Comparison of ENCODE assay signal across 20 cellular contexts in the genomic region with DNA sequence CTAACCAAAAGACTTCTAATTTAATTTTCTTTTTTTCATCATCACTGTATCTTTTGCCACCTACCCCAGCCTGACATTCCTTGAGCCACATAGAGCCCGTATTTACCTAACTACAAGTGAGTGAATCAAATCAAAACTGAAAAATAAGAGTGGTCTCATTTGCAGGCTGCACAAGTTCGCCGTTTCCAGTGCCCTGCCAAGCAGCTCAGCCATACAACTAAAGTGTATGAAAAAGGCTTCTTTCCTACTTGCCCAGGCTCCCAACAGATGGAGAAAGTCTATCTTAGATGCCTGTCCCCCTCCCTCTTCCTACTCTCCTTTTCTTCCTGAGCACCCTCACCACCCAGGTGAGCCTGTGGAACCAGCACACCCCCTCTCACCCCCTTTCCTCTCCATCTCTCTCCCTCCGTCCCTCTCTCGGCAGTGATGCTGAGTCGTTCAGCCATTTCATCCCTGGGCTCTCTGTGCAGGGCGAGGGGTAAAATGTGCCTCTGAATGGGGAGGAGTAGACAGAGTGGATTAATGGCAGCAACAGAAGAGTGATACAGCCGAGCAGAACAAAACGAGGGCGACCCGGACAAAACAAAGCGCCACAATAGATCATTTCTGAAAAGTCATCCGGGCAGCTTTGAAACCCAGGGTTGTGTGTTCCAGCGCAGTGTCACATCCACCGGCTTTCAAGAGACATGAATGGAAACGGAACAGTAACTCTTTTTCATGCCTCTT.
DNase-seq lines count a peak whose midpoint lies in the region; ATAC-seq and TF ChIP-seq lines count a peak whose summit lies in the region.
"Had no signal": no experiment of that assay in that cellular context is flagged by ENCODE, and none has a peak within 500 bp of the region (broad histone marks: within the 10 kb centered on the region; RNA-seq: fewer than 3 reads in every experiment).

No MANE protein-coding gene starts in this region.

- no peaks in the 10 kb centered on the region for H3K79me1 ChIP-seq in neuronal stem cell (ENCODE audit: low read depth, low read length)

- H3K4me1 ChIP-seq in neuronal stem cell (ENCODE audit: control insufficient read depth in 2 of 2, insufficient read depth in 1 of 2, low read depth in 1 of 2, low read length in 2 of 2) = peaks cover 15 to 31% of the 10 kb centered on the region in 2 donors
- H3K4me1 ChIP-seq: HAP-1, Peyer's patch had no signal

- peak overlapping the region; percentile 72 to 81 (median 77) for H3K4me3 Mint-ChIP-seq in brain

- no peak overlapping the region for H3K18ac ChIP-seq in neuronal stem cell (ENCODE audit: low read length)

- DNase-seq in globus pallidus (ENCODE audit: low spot score) (peak; percentile 41), neuronal stem cell (ENCODE audit: low spot score) (peak; percentile 63), NOMO-1 (lab: John Stamatoyannopoulos, UW; ENCODE audit: unreplicated experiment in 2 of 2) (no peak), midbrain (lab: John Stamatoyannopoulos, UW) (no peak)
- DNase-seq: ACHN, DMS 273 treated with DMSO at 0.1 percent for 48 hours, DND-41, NCI-H1092 treated with DMSO at 0.1 percent for 48 hours, NCI-H146, NCI-H2029 treated with DMSO at 0.1 percent for 48 hours, NCI-H2171 treated with DMSO at 0.1 percent for 48 hours, NCI-H446 treated with DMSO at 0.1 percent for 48 hours, NCI-H69, Peyer's patch had no signal

- H2AFZ ChIP-seq in neuronal stem cell (ENCODE audit: low read length) = peak overlapping the region; percentile 58

- H3K9me3 Mint-ChIP-seq in brain = peaks cover 0 to 2% (median 0%) of the 10 kb centered on the region in 5 experiments
- H3K9me3 Mint-ChIP-seq: CD14-positive monocyte had no signal

- no peak overlapping the region for H2AK5ac ChIP-seq in neuronal stem cell (ENCODE audit: low read depth, low read length)

- no peak for ATAC-seq in GM21529 (IDR thresholded peaks at IDR 0.05; ENCODE audit: unreplicated experiment)
- ATAC-seq in GM21360 (IDR thresholded peaks at IDR 0.05; ENCODE audit: unreplicated experiment) = no peak
- ATAC-seq: K562 had no signal

- no peaks in the 10 kb centered on the region for H3K36me3 Mint-ChIP-seq in brain
- H3K36me3 Mint-ChIP-seq: CD14-positive monocyte had no signal

- no peak overlapping the region for H2BK5ac ChIP-seq in neuronal stem cell (ENCODE audit: low read length)

- no peak overlapping the region for H3K14ac ChIP-seq in neuronal stem cell (ENCODE audit: low read length)

- H3K27ac ChIP-seq in neuronal stem cell (replicated peaks; ENCODE audit: low read length) = peak overlapping the region; percentile 40
- H3K27ac ChIP-seq: Peyer's patch had no signal

- peak overlapping the region in 1 of 2 donors; percentile 25 for H3K4me3 ChIP-seq in neuronal stem cell (ENCODE audit: low read length in 2 of 2)
- H3K4me3 ChIP-seq: HAP-1, K562, Peyer's patch had no signal

- H3K27me3 ChIP-seq in neuronal stem cell (ENCODE audit: control insufficient read depth in 3 of 3, insufficient read depth in 3 of 3, low read depth in 1 of 3, low read length in 3 of 3) = no peaks in the 10 kb centered on the region
- H3K27me3 ChIP-seq: Peyer's patch had no signal

- no peak overlapping the region for H2BK120ac ChIP-seq in neuronal stem cell (ENCODE audit: low read depth, low read length)

- no peak for TF ChIP-seq CTCF in brain (conservative IDR thresholded peaks at IDR 0.05)

- H2BK15ac ChIP-seq in neuronal stem cell (ENCODE audit: low read length) = no peak overlapping the region

- H3K23ac ChIP-seq in neuronal stem cell (ENCODE audit: low read depth, low read length, poor library complexity) = no peak overlapping the region

- no peak overlapping the region for H4K91ac ChIP-seq in neuronal stem cell (ENCODE audit: low read depth, low read length, poor library complexity)

- no peak overlapping the region for H3K9ac ChIP-seq in neuronal stem cell (ENCODE audit: low read depth, low read length, poor library complexity)

- no peak overlapping the region for H2BK12ac ChIP-seq in neuronal stem cell (ENCODE audit: low read length)

- H3K4me2 ChIP-seq in neuronal stem cell (ENCODE audit: insufficient read depth, low read length, poor library complexity, severe bottlenecking) = peak overlapping the region; percentile 29

- H3K4ac ChIP-seq in neuronal stem cell (ENCODE audit: low read length) = no peak overlapping the region

- H3K36me3 ChIP-seq in neuronal stem cell (replicated peaks in 1 of 2; ENCODE audit: control insufficient read depth in 2 of 2, insufficient read depth in 2 of 2, low read length in 2 of 2) = no peaks in the 10 kb centered on the region
- H3K36me3 ChIP-seq: HAP-1, Peyer's patch had no signal

- no CpG with 5 or more reads among the region's 16 CpGs for WGBS in neuronal stem cell (ENCODE audit: extremely low coverage in 2 of 2, insufficient read length in 2 of 2, insufficient replicate concordance in 1 of 2), 2 donors

- H3K27me3 Mint-ChIP-seq in brain = no peaks in the 10 kb centered on the region

- H3K9me3 ChIP-seq in neuronal stem cell (replicated peaks in 1 of 2; ENCODE audit: control insufficient read depth in 2 of 2, insufficient read depth in 1 of 2, low read depth in 1 of 2, low read length in 2 of 2) = no peaks in the 10 kb centered on the region
- H3K9me3 ChIP-seq: HAP-1, Peyer's patch had no signal

- H4K8ac ChIP-seq in neuronal stem cell (ENCODE audit: low read depth, low read length) = no peak overlapping the region

- peak overlapping the region; percentile 74 to 97 (median 95) for H3K27ac Mint-ChIP-seq in brain

- H3K4me1 Mint-ChIP-seq in brain = peaks cover 71% of the 10 kb centered on the region

Comparison
In these comparisons a context has a peak if more than half of its experiments do, and no peak if none do; other contexts are left out.
1. DNase-seq: peak in globus pallidus (single experiment) and neuronal stem cell (single experiment); none in NOMO-1 (0 of 2) and midbrain (single experiment).